Comparison of ENCODE assay signal across 8 cellular contexts in the genomic region with DNA sequence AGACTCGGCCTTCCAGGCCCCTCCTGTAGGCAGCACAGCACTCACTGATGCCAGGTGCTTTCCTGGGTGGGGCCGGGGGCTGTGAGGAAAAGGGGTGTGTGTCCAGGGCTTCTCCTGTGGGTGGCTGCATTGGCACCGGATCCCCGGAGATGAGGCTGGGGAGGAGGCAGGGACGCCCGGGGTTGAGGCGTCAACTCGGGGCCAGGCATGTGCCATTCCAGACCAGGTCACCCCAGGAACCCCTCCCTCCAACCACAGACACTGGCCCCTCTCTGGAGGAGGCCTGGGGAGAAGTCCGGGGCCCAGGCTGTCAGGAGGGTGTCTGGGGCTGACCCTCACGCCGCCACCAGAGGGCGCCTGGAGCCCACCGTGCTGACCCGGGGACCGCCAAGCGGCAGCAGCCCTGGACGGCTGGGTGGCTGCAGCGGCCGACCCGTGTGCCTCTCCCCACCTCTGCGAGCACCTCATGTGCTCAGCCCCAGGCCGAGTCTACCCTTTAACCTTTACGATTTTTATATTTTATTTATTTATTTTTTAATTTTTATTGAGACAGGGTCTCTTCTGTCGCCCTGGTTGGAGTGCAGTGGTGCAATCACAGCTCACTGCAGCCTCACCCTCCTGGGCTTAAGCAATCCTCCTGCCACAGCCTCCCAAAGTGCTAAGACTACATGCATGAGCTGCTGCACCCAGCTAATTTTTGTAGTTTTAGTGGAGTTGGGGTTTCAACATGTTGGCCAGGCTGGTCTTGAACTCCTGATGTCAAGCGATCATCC. TPM values are rescaled to one million over a fixed set of nuclear protein-coding genes. Genes with fewer than 3 reads are reported as not detected.
DNase-seq lines count a peak whose midpoint lies in the region; ATAC-seq, FAIRE-seq and TF ChIP-seq lines count a peak whose summit lies in the region.

No MANE protein-coding gene starts in this region.

- ATAC-seq in activated naive CD8-positive, alpha-beta T cell treated with anti-CD3 and anti-CD28 coated beads, Interleukin-2, amount 50 U/mL, for 24 hours, result peak; percentile 58
- ATAC-seq in HG02642 (IDR thresholded peaks at IDR 0.05; ENCODE audit: poor library complexity, unreplicated experiment) (no peak), GM19328 (IDR thresholded peaks at IDR 0.05; ENCODE audit: unreplicated experiment) (no peak)

- no peak overlapping the region for H3K27ac ChIP-seq in cardiac muscle cell

- no peak overlapping the region for H3K4me3 Mint-ChIP-seq in activated naive CD8-positive, alpha-beta T cell treated with anti-CD3 and anti-CD28 coated beads, Interleukin-2, amount 50 U/mL, for 24 hours

- peaks cover 20% of the 10 kb centered on the region for H3K4me1 ChIP-seq in cardiac muscle cell (ENCODE audit: low read depth)

- no peaks in the 10 kb centered on the region for H3K36me3 Mint-ChIP-seq in activated naive CD8-positive, alpha-beta T cell treated with anti-CD3 and anti-CD28 coated beads, Interleukin-2, amount 50 U/mL, for 24 hours (ENCODE audit: low read depth)

- H3K27me3 Mint-ChIP-seq in activated naive CD8-positive, alpha-beta T cell treated with anti-CD3 and anti-CD28 coated beads, Interleukin-2, amount 50 U/mL, for 24 hours, result peaks cover 43% of the 10 kb centered on the region

- peaks cover 6% of the 10 kb centered on the region for H3K4me1 Mint-ChIP-seq in activated naive CD8-positive, alpha-beta T cell treated with anti-CD3 and anti-CD28 coated beads, Interleukin-2, amount 50 U/mL, for 24 hours

- peaks cover 26% of the 10 kb centered on the region for H3K27me3 ChIP-seq in cardiac muscle cell

- H3K9me3 Mint-ChIP-seq in activated naive CD8-positive, alpha-beta T cell treated with anti-CD3 and anti-CD28 coated beads, Interleukin-2, amount 50 U/mL, for 24 hours, result no peaks in the 10 kb centered on the region

- no peaks in the 10 kb centered on the region for H3K36me3 ChIP-seq in cardiac muscle cell

- no peaks in the 10 kb centered on the region for H3K9me3 ChIP-seq in cardiac muscle cell (ENCODE audit: low read depth)

- FAIRE-seq in D721Med (lab: Jason Lieb, UNC), result no peak

- H3K4me3 ChIP-seq in cardiac muscle cell, result no peak overlapping the region

- no peak overlapping the region for H3K27ac Mint-ChIP-seq in activated naive CD8-positive, alpha-beta T cell treated with anti-CD3 and anti-CD28 coated beads, Interleukin-2, amount 50 U/mL, for 24 hours

- peak; percentile 75 for TF ChIP-seq CTCF in D721Med (IDR thresholded peaks at IDR 0.05; ENCODE audit: insufficient read depth, missing control alignments)
- TF ChIP-seq CTCF in cardiac muscle cell (IDR thresholded peaks at IDR 0.05; ENCODE audit: low read depth, low read length), result peak; percentile 91

- peak; percentile 91 for DNase-seq in D721Med (ENCODE audit: insufficient read length, low spot score)
- DNase-seq in HuH-7 (ENCODE audit: low spot score), result peak; percentile 85
- peak; percentile 63 to 75 (median 72) for DNase-seq in T-helper 1 cell
- DNase-seq in activated naive CD8-positive, alpha-beta T cell treated with anti-CD3 and anti-CD28 coated beads, Interleukin-2, amount 50 U/mL, for 24 hours, result peak; percentile 89
- peak; percentile 77 to 86 for DNase-seq in cardiac muscle cell (ENCODE audit: low read depth in 1 of 2, low spot score in 1 of 2)
- DNase-seq in retina, result peak; percentile 89

RNA-seq across cellular contexts. Expression of a gene that starts 3.2 kb away (rescaled TPM):
- total RNA-seq in cardiac muscle cell, result 93.9 and 186 TPM in 2 replicates
- 299 and 330 TPM in 2 replicates for polyA plus RNA-seq in cardiac muscle cell

RNA-seq across cellular contexts. Expression of a gene that starts 6.1 kb away (rescaled TPM):
- total RNA-seq in cardiac muscle cell, result 0.12 and 0.74 TPM in 2 replicates
- 0.59 and 1.4 TPM in 2 replicates for polyA plus RNA-seq in cardiac muscle cell

RNA-seq across cellular contexts. Expression of a gene that starts 9.2 kb away (rescaled TPM):
- 55.1 and 62.5 TPM in 2 replicates for total RNA-seq in cardiac muscle cell
- polyA plus RNA-seq in cardiac muscle cell, result 72.4 and 82.6 TPM in 2 replicates

RNA-seq across cellular contexts. Expression of a gene that starts 14.5 kb away (rescaled TPM):
- total RNA-seq in cardiac muscle cell, result 9.7 and 16.5 TPM in 2 replicates
- 3.6 and 4.2 TPM in 2 replicates for polyA plus RNA-seq in cardiac muscle cell

RNA-seq across cellular contexts. Expression of a gene that starts 15.2 kb away (rescaled TPM):
- total RNA-seq in cardiac muscle cell, result 31.6 and 47.5 TPM in 2 replicates
- polyA plus RNA-seq in cardiac muscle cell, result 27.7 and 37.0 TPM in 2 replicates
